ENCODE assay signal across 2 cellular contexts in genomic region chr17:78852709-78853111, GRCh38.
TF ChIP-seq lines count a peak whose summit lies in the region.

No MANE protein-coding gene starts in this region.

TF ChIP-seq in HEK293, 187 proteins besides CTCF, POLR2A, EP300 and RAD21 (continued from another document):
- no peak for TF ChIP-seq PRDM4 (tag by site-specific recombination; IDR thresholded peaks at IDR 0.05)

TF ChIP-seq in WTC11, 78 proteins besides CTCF, POLR2A, EP300 and RAD21 (continued from another document):
- TF ChIP-seq JAZF1 (CRISPR knock-in tag; IDR thresholded peaks at IDR 0.05) (no peak), ZNF281 (CRISPR knock-in tag; IDR thresholded peaks at IDR 0.05) (no peak), TEAD1 (CRISPR knock-in tag; IDR thresholded peaks at IDR 0.05) (no peak), FOXP4 (CRISPR knock-in tag; IDR thresholded peaks at IDR 0.05) (no peak)
